Comparison of ENCODE assay signal across 8 cellular contexts in genomic region chr11:10899542-10899830, GRCh38. TPM values are rescaled to one million over a fixed set of nuclear protein-coding genes. Genes with fewer than 3 reads are reported as not detected.
DNase-seq lines count a peak whose midpoint lies in the region; ATAC-seq, FAIRE-seq and TF ChIP-seq lines count a peak whose summit lies in the region.

No MANE protein-coding gene starts in this region.

- 64 to 68% methylated on average over 4 of the region's 4 CpGs for WGBS in pancreas, 2 donors

- no peaks in the 10 kb centered on the region for H3K27me3 ChIP-seq in pancreas

- DNase-seq in DMS53 (lab: John Stamatoyannopoulos, UW) (peak; percentile 78), NCI-H2196 treated with DMSO at 0.1 percent for 48 hours (lab: John Stamatoyannopoulos, UW; ENCODE audit: unreplicated experiment) (peak; percentile 16), coronary artery (ENCODE audit: low spot score) (peak; percentile 83), pancreas (peak in 1 of 6 donors; percentile 31), GF-D8 (lab: John Stamatoyannopoulos, UW) (no peak), NCI-H1048 (lab: John Stamatoyannopoulos, UW) (no peak), D721Med (ENCODE audit: insufficient read length, low spot score) (no peak)

- no peak for TF ChIP-seq CTCF in coronary artery (IDR thresholded peaks at IDR 0.05)
- TF ChIP-seq CTCF in pancreas (IDR thresholded peaks at IDR 0.05), result no peak
- no peak for TF ChIP-seq CTCF in D721Med (IDR thresholded peaks at IDR 0.05; ENCODE audit: insufficient read depth, missing control alignments)

- peaks cover 0 to 8% (median 0%) of the 10 kb centered on the region in 3 donors for H3K4me1 ChIP-seq in pancreas

- intact Hi-C loops in pancreas (cut with DNase I), result no loop called here

- ATAC-seq in pancreas (peak in 2 of 4 donors; percentile 47 to 62), HG02763 (IDR thresholded peaks at IDR 0.05; ENCODE audit: unreplicated experiment) (no peak)

- H3K36me3 ChIP-seq in pancreas, result no peaks in the 10 kb centered on the region

- H3K9me3 ChIP-seq in pancreas, result no peaks in the 10 kb centered on the region

- peak overlapping the region; percentile 95 to 97 for H3K27ac ChIP-seq in coronary artery
- H3K27ac ChIP-seq in pancreas, result peak overlapping the region in 3 of 4 donors; percentile 49 to 79 (median 78)

- H3K4me3 ChIP-seq in coronary artery (peak overlapping the region; percentile 46), pancreas (no peak overlapping the region)

- FAIRE-seq in pancreas (lab: Jason Lieb, UNC) (no peak), D721Med (lab: Jason Lieb, UNC) (no peak)

RNA-seq across cellular contexts. Expression of gene ZBED5, which starts 41.6 kb away (rescaled TPM):
- 10 to 100 TPM; 12.1 to 29.1 (median 17.6) TPM for total RNA-seq in pancreas
- 10 to 100 TPM; 25.5 to 49.3 TPM for polyA plus RNA-seq in pancreas

Comparison
In these comparisons a context has a peak if more than half of its experiments do, and no peak if none do; other contexts are left out.
1. DNase-seq: peak in DMS53 (single experiment), NCI-H2196 treated with DMSO at 0.1 percent for 48 hours (single experiment) and coronary artery (single experiment); none in GF-D8 (single experiment), NCI-H1048 (single experiment) and D721Med (single experiment).